ENCODE assay signal across 9 cellular contexts in the genomic region with DNA sequence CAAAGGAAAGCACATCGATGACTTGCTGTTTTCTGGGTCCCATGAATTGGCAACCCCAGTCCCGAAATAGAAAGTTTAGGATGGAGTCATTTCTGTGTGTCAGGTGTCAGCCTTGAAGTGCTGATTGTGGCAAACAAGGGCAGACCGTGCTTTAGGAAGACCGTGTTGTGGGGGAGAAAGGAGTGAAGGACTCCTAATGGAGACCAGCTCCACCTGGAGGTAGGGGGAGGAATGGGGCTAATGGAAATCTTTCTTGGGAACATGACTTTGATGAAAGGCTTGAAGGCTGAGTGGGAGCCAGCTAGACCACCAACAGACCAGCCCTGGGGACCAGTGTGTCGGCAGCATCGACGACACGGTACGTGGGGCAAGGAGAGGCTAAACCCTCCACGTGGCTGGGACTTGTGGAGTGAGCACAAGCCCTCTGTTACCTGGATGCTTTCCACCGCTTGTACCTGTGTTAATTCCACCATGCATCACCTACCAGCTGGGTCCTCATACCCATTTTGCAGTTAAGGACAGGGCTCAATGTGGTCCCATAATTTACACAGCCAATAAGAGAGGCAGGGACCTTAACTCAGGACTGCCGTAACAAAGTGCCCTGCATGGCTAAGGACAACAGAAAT.
DNase-seq lines count a peak whose midpoint lies in the region; ATAC-seq, FAIRE-seq and TF ChIP-seq lines count a peak whose summit lies in the region.
"Had no signal": no experiment of that assay in that cellular context is flagged by ENCODE, and none has a peak within 500 bp of the region (broad histone marks: within the 10 kb centered on the region; RNA-seq: fewer than 3 reads in every experiment).

No MANE protein-coding gene starts in this region.

- peaks cover 2% of the 10 kb centered on the region for H4K20me1 ChIP-seq in keratinocyte (ENCODE audit: control insufficient read depth, extremely low read depth, insufficient read depth, low read length)

- ATAC-seq in activated T-helper 17 cell treated with anti-CD3 and anti-CD28 coated beads, Interleukin-2, amount 50 U/mL, for 72 hours (replicated peaks): no peak
- ATAC-seq in effector memory CD8-positive, alpha-beta T cell (replicated peaks): no peak

- H3K27ac ChIP-seq in keratinocyte (ENCODE audit: control insufficient read depth, insufficient read depth, low read length): no peak overlapping the region

- no peak overlapping the region for H2AFZ ChIP-seq in keratinocyte (ENCODE audit: control insufficient read depth, low read length)

- H3K27me3 ChIP-seq in adipocyte (replicated peaks; ENCODE audit: control insufficient read depth, insufficient read depth, low read length) (no peaks in the 10 kb centered on the region), keratinocyte (ENCODE audit: control insufficient read depth, extremely low read depth, insufficient read depth, low read length) (no peaks in the 10 kb centered on the region)

- H3K9me1 ChIP-seq in keratinocyte (ENCODE audit: control insufficient read depth, extremely low read depth, insufficient read depth, low read length): no peaks in the 10 kb centered on the region

- H3K4me1 ChIP-seq in adipocyte (ENCODE audit: control insufficient read depth, insufficient read depth, low read length) (peaks cover 10% of the 10 kb centered on the region), keratinocyte (ENCODE audit: control insufficient read depth, extremely low read depth, insufficient read depth, low read length) (peaks cover 2% of the 10 kb centered on the region)

- no peak for DNase-seq in AG04449 (ENCODE audit: low read depth, low spot score)
- peak; percentile 65 for DNase-seq in HT-29 (ENCODE audit: low spot score)
- DNase-seq in adipocyte (ENCODE audit: low read depth): peak; percentile 34
- no peak for DNase-seq in keratinocyte (ENCODE audit: low read depth, low spot score)
- no peak for DNase-seq in middle frontal gyrus (ENCODE audit: extremely low spot score, low spot score)
- no peak for DNase-seq in effector memory CD8-positive, alpha-beta T cell
- no peak for DNase-seq in NCI-H510A treated with DMSO at 0.1 percent for 48 hours (lab: John Stamatoyannopoulos, UW)
- DNase-seq: activated CD4-positive, CD25-positive, alpha-beta regulatory T cell treated with anti-CD3 and anti-CD28 coated beads, Interleukin-2, amount 50 U/mL, for 72 hours had no signal

- H3K4me2 ChIP-seq in keratinocyte (ENCODE audit: control insufficient read depth, extremely low read depth, insufficient read depth, low read depth, low read length): no peak overlapping the region

- H3K4me1 Mint-ChIP-seq in activated T-helper 17 cell treated with anti-CD3 and anti-CD28 coated beads, Interleukin-2, amount 50 U/mL, for 72 hours: no peaks in the 10 kb centered on the region
- H3K4me1 Mint-ChIP-seq in effector memory CD8-positive, alpha-beta T cell (ENCODE audit: low read depth in 2 of 2): peaks cover 2 to 3% of the 10 kb centered on the region in 2 donors

- no peaks in the 10 kb centered on the region for H3K36me3 Mint-ChIP-seq in activated T-helper 17 cell treated with anti-CD3 and anti-CD28 coated beads, Interleukin-2, amount 50 U/mL, for 72 hours (ENCODE audit: low read depth)
- H3K36me3 Mint-ChIP-seq in effector memory CD8-positive, alpha-beta T cell (ENCODE audit: insufficient read depth): no peaks in the 10 kb centered on the region

- peak; percentile 27 for TF ChIP-seq CTCF in AG04449 (IDR thresholded peaks at IDR 0.05; ENCODE audit: insufficient read depth, low read length, missing control alignments)
- TF ChIP-seq CTCF in keratinocyte (optimal IDR thresholded peaks at IDR 0.05 in 1 of 3, IDR thresholded peaks at IDR 0.05 in 1 of 3, conservative IDR thresholded peaks at IDR 0.05 in 1 of 3; ENCODE audit: extremely low read depth in 1 of 3, insufficient read depth in 2 of 3, low read length in 3 of 3): peak; percentile 79 to 82 (median 80)

- H3K9me3 ChIP-seq in adipocyte (ENCODE audit: control insufficient read depth, low read length) (no peaks in the 10 kb centered on the region), keratinocyte (ENCODE audit: control insufficient read depth, low read depth, low read length) (no peaks in the 10 kb centered on the region)

- no peak overlapping the region for H3K4me3 Mint-ChIP-seq in activated T-helper 17 cell treated with anti-CD3 and anti-CD28 coated beads, Interleukin-2, amount 50 U/mL, for 72 hours
- no peak overlapping the region for H3K4me3 Mint-ChIP-seq in effector memory CD8-positive, alpha-beta T cell

- dilution Hi-C loops in keratinocyte (cut with MboI; ENCODE audit: extremely low pct_ligation_motif_present, low sequenced_read_pairs): no loop called here

- H3K4me3 ChIP-seq in AG04449 (ENCODE audit: low read depth, low read length): no peak overlapping the region
- H3K4me3 ChIP-seq in adipocyte (ENCODE audit: low read length): no peak overlapping the region
- no peak overlapping the region for H3K4me3 ChIP-seq in keratinocyte (ENCODE audit: control insufficient read depth in 2 of 3, extremely low read depth in 1 of 3, insufficient read depth in 2 of 3, low read depth in 1 of 3, low read length in 3 of 3)

- CTCF ChIA-PET in AG04449 (lab: Yijun Ruan, JAX): interaction anchor here (1.1 to 2.0 kb wide), 6 partner anchors 9 to 51 kb away, joined by 3 to 6 read pairs (median 4); no protein-coding TSS in a partner anchor

- peaks cover 2% of the 10 kb centered on the region for H3K79me2 ChIP-seq in keratinocyte (ENCODE audit: control insufficient read depth, insufficient read depth, low read length)

- H3K27me3 Mint-ChIP-seq in activated T-helper 17 cell treated with anti-CD3 and anti-CD28 coated beads, Interleukin-2, amount 50 U/mL, for 72 hours: peaks cover 22% of the 10 kb centered on the region
- H3K27me3 Mint-ChIP-seq in effector memory CD8-positive, alpha-beta T cell: peaks cover 50 to 72% of the 10 kb centered on the region in 2 donors

- H3K9ac ChIP-seq in adipocyte (ENCODE audit: low read length) (no peak overlapping the region), keratinocyte (ENCODE audit: control insufficient read depth, extremely low read depth, insufficient read depth, low read length) (no peak overlapping the region)

- FAIRE-seq in keratinocyte (lab: Jason Lieb, UNC): peak; percentile 48

- H3K36me3 ChIP-seq in adipocyte (ENCODE audit: control insufficient read depth, insufficient read depth, low read length, severe bottlenecking) (peaks cover 41% of the 10 kb centered on the region), keratinocyte (ENCODE audit: control insufficient read depth in 2 of 2, extremely low read depth in 1 of 2, insufficient read depth in 2 of 2, low read length in 2 of 2) (peaks cover 14 to 28% of the 10 kb centered on the region in 2 experiments)

- H3K9me3 Mint-ChIP-seq in activated T-helper 17 cell treated with anti-CD3 and anti-CD28 coated beads, Interleukin-2, amount 50 U/mL, for 72 hours: no peaks in the 10 kb centered on the region
- H3K9me3 Mint-ChIP-seq in effector memory CD8-positive, alpha-beta T cell: no peaks in the 10 kb centered on the region

- no peak overlapping the region for H3K27ac Mint-ChIP-seq in activated T-helper 17 cell treated with anti-CD3 and anti-CD28 coated beads, Interleukin-2, amount 50 U/mL, for 72 hours
- no peak overlapping the region for H3K27ac Mint-ChIP-seq in effector memory CD8-positive, alpha-beta T cell

- POLR2A ChIA-PET in AG04449 (lab: Yijun Ruan, JAX): no interaction called here

Comparison
In these comparisons a context has a peak if more than half of its experiments do, and no peak if none do; other contexts are left out.
1. DNase-seq: peak in HT-29 (single experiment) and adipocyte (single experiment); none in AG04449 (single experiment), keratinocyte (single experiment), middle frontal gyrus (single experiment), effector memory CD8-positive, alpha-beta T cell (0 of 3) and NCI-H510A treated with DMSO at 0.1 percent for 48 hours (single experiment).